ENCODE assay signal across 24 cellular contexts in the genomic region with DNA sequence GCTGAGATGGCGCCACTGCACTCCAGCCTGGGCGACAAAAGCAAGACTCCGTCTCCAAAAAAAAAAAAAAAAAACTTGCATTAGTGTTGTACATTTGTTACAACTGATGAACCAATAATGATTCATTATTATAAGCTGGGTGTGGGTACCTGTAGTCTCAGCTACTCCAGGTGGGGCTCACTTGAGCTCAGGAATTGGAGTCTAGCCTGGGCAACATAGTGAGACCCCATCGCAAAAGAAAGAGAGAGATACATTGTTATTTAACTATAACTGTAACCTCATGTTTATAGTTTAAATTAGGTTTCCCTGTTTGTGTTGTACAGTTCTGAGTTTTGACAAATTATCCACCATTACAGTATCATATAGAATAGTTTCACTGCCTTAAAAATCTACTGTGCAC.
"Had no signal": no experiment of that assay in that cellular context is flagged by ENCODE, and none has a peak within 500 bp of the region (broad histone marks: within the 10 kb centered on the region; RNA-seq: fewer than 3 reads in every experiment).

No MANE protein-coding gene starts in this region.

- H3K4me3 ChIP-seq: adrenal gland, ascending aorta, breast epithelium, coronary artery, heart right ventricle, lower lobe of right lung, ovary, upper lobe of right lung had no signal

- DNase-seq: activated CD4-positive, alpha-beta T cell treated with anti-CD3 and anti-CD28 coated beads, Interleukin-2, amount 10 ng/mL, durations not matched to agents 7 days and 5 days; activated CD8-positive, alpha-beta T cell treated with anti-CD3 and anti-CD28 coated beads, Interleukin-2, amount 10 ng/mL, durations not matched to agents 7 days and 5 days; activated gamma-delta T cell; cerebellar nuclear complex; endodermal cell; heart right ventricle; lower lobe of right lung; mesendoderm; naive B cell; stimulated activated CD4-positive, alpha-beta T cell treated with anti-CD3 and anti-CD28 coated beads, Interleukin-12 subunit alpha, Interleukin-12 subunit beta, amount 100 ng/mL, for 4 hours; stimulated activated CD4-positive, alpha-beta T cell treated with anti-CD3 and anti-CD28 coated beads, Interleukin-4, amount 100 ng/mL, for 4 hours; stimulated activated naive CD8-positive, alpha-beta T cell treated with anti-CD3 and anti-CD28 coated beads, Interleukin-15, Interleukin-2, amounts not matched to agents 100 U/mL and 50 U/mL, for 24 hours; upper lobe of right lung had no signal

- H3K4me1 ChIP-seq: ascending aorta, breast epithelium had no signal

- H3K36me3 Mint-ChIP-seq: naive B cell had no signal

- ATAC-seq: activated CD4-positive, CD25-positive, alpha-beta regulatory T cell treated with anti-CD3 and anti-CD28 coated beads, Interleukin-2, amount 50 U/mL, for 24 hours; activated CD8-positive, alpha-beta T cell treated with anti-CD3 and anti-CD28 coated beads, Interleukin-2, amount 10 ng/mL, durations not matched to agents 7 days and 5 days; heart right ventricle; left lobe of liver; lower lobe of right lung; right cardiac atrium; stimulated activated naive CD8-positive, alpha-beta T cell treated with anti-CD3 and anti-CD28 coated beads, Interleukin-15, Interleukin-2, amounts not matched to agents 100 U/mL and 50 U/mL, for 24 hours; upper lobe of right lung had no signal

- H3K9me3 Mint-ChIP-seq: activated CD4-positive, alpha-beta T cell treated with anti-CD3 and anti-CD28 coated beads, Interleukin-2, amount 10 ng/mL, durations not matched to agents 7 days and 5 days; activated naive CD4-positive, alpha-beta T cell treated with anti-CD3 and anti-CD28 coated beads, Interleukin-2, amount 50 U/mL, for 24 hours; activated T-helper 1 cell treated with anti-CD3 and anti-CD28 coated beads, Interleukin-12 subunit alpha, Interleukin-12 subunit beta, Interleukin-2, Interleukin-4 antibody, amounts not matched to agents 30 ng/mL and 10 ng/mL and 1 ng/mL, durations not matched to agents 14 hours and 24 hours and 36 hours; endodermal cell; naive B cell had no signal

- H3K27me3 Mint-ChIP-seq: activated CD4-positive, alpha-beta T cell treated with anti-CD3 and anti-CD28 coated beads, Interleukin-2, amount 10 ng/mL, durations not matched to agents 7 days and 5 days; activated naive CD4-positive, alpha-beta T cell treated with anti-CD3 and anti-CD28 coated beads, Interleukin-2, amount 50 U/mL, for 24 hours; naive B cell had no signal

- H3K9me3 ChIP-seq: adrenal gland, ascending aorta, breast epithelium, heart right ventricle, lower lobe of right lung, ovary, upper lobe of right lung had no signal

- H3K27me3 ChIP-seq: adrenal gland, ascending aorta, breast epithelium, heart right ventricle, ovary, upper lobe of right lung had no signal

- H3K27ac Mint-ChIP-seq: activated CD4-positive, alpha-beta T cell treated with anti-CD3 and anti-CD28 coated beads, Interleukin-2, amount 10 ng/mL, durations not matched to agents 7 days and 5 days; activated CD8-positive, alpha-beta T cell treated with anti-CD3 and anti-CD28 coated beads, Interleukin-2, amount 10 ng/mL, durations not matched to agents 7 days and 5 days; activated naive CD4-positive, alpha-beta T cell treated with anti-CD3 and anti-CD28 coated beads, Interleukin-2, amount 50 U/mL, for 24 hours; activated T-helper 1 cell treated with anti-CD3 and anti-CD28 coated beads, Interleukin-12 subunit alpha, Interleukin-12 subunit beta, Interleukin-2, Interleukin-4 antibody, amounts not matched to agents 30 ng/mL and 10 ng/mL and 1 ng/mL, durations not matched to agents 14 hours and 24 hours and 36 hours; endodermal cell had no signal

- H3K36me3 ChIP-seq: adrenal gland, breast epithelium, ovary had no signal

- H3K4me3 Mint-ChIP-seq: activated CD4-positive, alpha-beta T cell treated with anti-CD3 and anti-CD28 coated beads, Interleukin-2, amount 10 ng/mL, durations not matched to agents 7 days and 5 days; activated CD8-positive, alpha-beta T cell treated with anti-CD3 and anti-CD28 coated beads, Interleukin-2, amount 10 ng/mL, durations not matched to agents 7 days and 5 days; activated naive CD4-positive, alpha-beta T cell treated with anti-CD3 and anti-CD28 coated beads, Interleukin-2, amount 50 U/mL, for 24 hours; activated T-helper 1 cell treated with anti-CD3 and anti-CD28 coated beads, Interleukin-12 subunit alpha, Interleukin-12 subunit beta, Interleukin-2, Interleukin-4 antibody, amounts not matched to agents 30 ng/mL and 10 ng/mL and 1 ng/mL, durations not matched to agents 14 hours and 24 hours and 36 hours; endodermal cell; naive B cell had no signal

- H3K27ac ChIP-seq: adrenal gland, ascending aorta, breast epithelium, coronary artery, epithelial cell of prostate, heart right ventricle, lower lobe of right lung, ovary, upper lobe of right lung had no signal
